In the genomic region with DNA sequence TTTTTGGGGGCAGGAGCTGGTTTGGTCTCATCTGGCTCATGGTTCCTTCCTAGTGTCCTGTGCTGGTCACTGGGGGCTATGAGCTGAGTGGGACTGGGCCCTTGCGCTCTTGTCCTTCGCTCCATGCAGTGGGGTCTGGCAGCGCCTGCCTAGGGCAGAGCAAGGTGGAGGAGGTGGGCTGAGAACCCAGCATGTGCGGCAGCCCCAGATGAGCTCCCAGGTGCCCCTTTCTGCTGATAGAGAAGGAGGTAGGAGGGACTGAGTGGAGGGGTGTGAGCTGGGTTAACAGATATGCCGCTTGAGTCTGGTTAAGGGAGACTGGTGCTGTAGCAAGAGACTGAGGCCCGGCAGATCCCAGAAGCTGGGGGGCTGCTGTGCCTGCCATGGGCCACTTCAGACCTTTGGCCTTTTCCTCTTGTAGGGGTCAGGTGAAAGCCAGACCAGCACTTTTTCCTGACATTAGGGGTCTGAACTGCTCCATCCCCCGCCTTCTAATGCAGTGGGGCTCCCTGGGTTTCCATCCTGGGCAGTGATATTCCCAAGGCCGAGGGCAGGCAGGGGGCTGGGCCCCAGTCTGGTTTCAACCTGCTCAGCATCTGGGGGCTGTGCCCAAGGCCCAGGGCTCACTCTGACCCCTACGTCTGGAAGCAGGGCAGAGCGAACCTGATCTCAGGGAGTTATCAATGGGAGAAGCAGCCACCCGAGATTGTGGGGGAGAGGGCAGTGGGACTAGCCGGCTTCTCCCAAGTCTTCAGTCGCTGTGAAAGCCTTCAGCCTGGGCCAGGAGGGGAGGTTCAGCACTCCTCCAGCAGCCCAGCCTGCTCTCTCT, we compare ENCODE assay signal across 22 cellular contexts.
DNase-seq lines count a peak whose midpoint lies in the region; FAIRE-seq and TF ChIP-seq lines count a peak whose summit lies in the region.
"Had no signal": no experiment of that assay in that cellular context is flagged by ENCODE, and none has a peak within 500 bp of the region (broad histone marks: within the 10 kb centered on the region; RNA-seq: fewer than 3 reads in every experiment).

No MANE protein-coding gene starts in this region.

- no peak for TF ChIP-seq POLR2A in vagina (IDR thresholded peaks at IDR 0.05)
- TF ChIP-seq POLR2A in H54 (IDR thresholded peaks at IDR 0.05; ENCODE audit: low read depth, low read length), result no peak

- no peaks in the 10 kb centered on the region for H3K36me3 Mint-ChIP-seq in activated T-cell treated with anti-CD3 and anti-CD28 coated beads, Interleukin-2, amount 50 U/mL, for 24 hours (ENCODE audit: low read depth)
- H3K36me3 Mint-ChIP-seq in glutamatergic neuron (ENCODE audit: unreplicated experiment) (no peaks in the 10 kb centered on the region), osteocyte (ENCODE audit: unreplicated experiment) (no peaks in the 10 kb centered on the region)
- H3K36me3 Mint-ChIP-seq: CD4-positive, CD25-positive, alpha-beta regulatory T cell; IgD-negative memory B cell had no signal

- no peaks in the 10 kb centered on the region for H3K4me1 ChIP-seq in vagina
- no peaks in the 10 kb centered on the region for H3K4me1 ChIP-seq in OCI-LY7 (ENCODE audit: insufficient read depth, low read length, poor library complexity, severe bottlenecking)
- H3K4me1 ChIP-seq: BE2C had no signal

- DNase-seq in activated T-cell treated with anti-CD3 and anti-CD28 coated beads, Interleukin-2, amount 50 U/mL, for 24 hours, result peak; percentile 13
- DNase-seq in activated T-cell treated with anti-CD3 and anti-CD28 coated beads, Interleukin-2, amount 50 U/mL, for 48 hours, result no peak
- DNase-seq in glutamatergic neuron (peak; percentile 7), osteocyte (ENCODE audit: extremely low spot score, unreplicated experiment) (peak; percentile 67), vagina (ENCODE audit: extremely low spot score in 2 of 2) (peak; percentile 61 to 77), SK-N-DZ (ENCODE audit: low spot score) (no peak), H54 (ENCODE audit: insufficient read length, low spot score) (no peak), OCI-LY7 (ENCODE audit: low spot score) (no peak)
- DNase-seq: BE2C; CD4-positive, CD25-positive, alpha-beta regulatory T cell; COR-L47; HCEC 1CT; Karpas-422; MG63; NCI-H1092 treated with DMSO at 0.1 percent for 48 hours; NCI-H2081; NCI-H2171 treated with DMSO at 0.1 percent for 48 hours; NCI-H446 treated with DMSO at 0.1 percent for 48 hours had no signal

- no TSS peak for BruUV-seq in OCI-LY7 (replicated peaks; lab: Mats Ljungman, UMichigan)

- no peaks in the 10 kb centered on the region for H3K79me2 ChIP-seq in OCI-LY7 (ENCODE audit: insufficient read depth, low read depth, low read length)

- intact Hi-C loops in vagina (cut with DNase I) (loop anchor here (10.0 kb wide), 1 partner anchor 217 kb away; no protein-coding TSS in a partner anchor), OCI-LY7 (cut with micrococcal nuclease; ENCODE audit: unreplicated experiment) (no loop called here)

- no peak overlapping the region for H3K27ac Mint-ChIP-seq in activated T-cell treated with anti-CD3 and anti-CD28 coated beads, Interleukin-2, amount 50 U/mL, for 24 hours
- H3K27ac Mint-ChIP-seq in glutamatergic neuron (ENCODE audit: unreplicated experiment) (no peak overlapping the region), osteocyte (ENCODE audit: unreplicated experiment) (no peak overlapping the region)
- H3K27ac Mint-ChIP-seq: CD4-positive, CD25-positive, alpha-beta regulatory T cell; IgD-negative memory B cell had no signal

- H3K4me3 Mint-ChIP-seq in activated T-cell treated with anti-CD3 and anti-CD28 coated beads, Interleukin-2, amount 50 U/mL, for 24 hours, result no peak overlapping the region
- H3K4me3 Mint-ChIP-seq in glutamatergic neuron (ENCODE audit: unreplicated experiment) (no peak overlapping the region), osteocyte (ENCODE audit: unreplicated experiment) (no peak overlapping the region)
- H3K4me3 Mint-ChIP-seq: CD4-positive, CD25-positive, alpha-beta regulatory T cell; IgD-negative memory B cell had no signal

- CTCF ChIA-PET in OCI-LY7 (lab: Charles Lee; ENCODE audit: unreplicated experiment), result no interaction called here

- no peaks in the 10 kb centered on the region for H3K27me3 ChIP-seq in vagina
- H3K27me3 ChIP-seq: BE2C, MG63, Peyer's patch had no signal

- H4K20me1 ChIP-seq in OCI-LY7 (ENCODE audit: insufficient read depth, low read length), result no peaks in the 10 kb centered on the region

- peaks cover 9% of the 10 kb centered on the region for H3K4me1 Mint-ChIP-seq in activated T-cell treated with anti-CD3 and anti-CD28 coated beads, Interleukin-2, amount 50 U/mL, for 24 hours (ENCODE audit: low read depth)
- H3K4me1 Mint-ChIP-seq in glutamatergic neuron (ENCODE audit: low read depth, unreplicated experiment) (peaks cover 14% of the 10 kb centered on the region), osteocyte (ENCODE audit: unreplicated experiment) (no peaks in the 10 kb centered on the region)

- H2AFZ ChIP-seq in OCI-LY7 (ENCODE audit: low read length), result no peak overlapping the region

- TF ChIP-seq CTCF in glutamatergic neuron (IDR thresholded peaks at IDR 0.05; ENCODE audit: partially characterized antibody, unreplicated experiment) (no peak), osteocyte (IDR thresholded peaks at IDR 0.05) (no peak), vagina (IDR thresholded peaks at IDR 0.05) (no peak), OCI-LY7 (conservative IDR thresholded peaks at IDR 0.05; ENCODE audit: low read length) (no peak)

- H3K4me3 ChIP-seq in vagina (no peak overlapping the region), OCI-LY7 (ENCODE audit: low read depth, low read length, poor library complexity, severe bottlenecking) (no peak overlapping the region)
- H3K4me3 ChIP-seq: MG63, Peyer's patch had no signal

- no peaks in the 10 kb centered on the region for H3K9me3 Mint-ChIP-seq in activated T-cell treated with anti-CD3 and anti-CD28 coated beads, Interleukin-2, amount 50 U/mL, for 24 hours
- H3K9me3 Mint-ChIP-seq in glutamatergic neuron (ENCODE audit: unreplicated experiment) (peaks cover 1% of the 10 kb centered on the region), osteocyte (ENCODE audit: unreplicated experiment) (no peaks in the 10 kb centered on the region)
- H3K9me3 Mint-ChIP-seq: CD4-positive, CD25-positive, alpha-beta regulatory T cell; IgD-negative memory B cell had no signal

- peaks cover 20% of the 10 kb centered on the region for H3K27me3 Mint-ChIP-seq in activated T-cell treated with anti-CD3 and anti-CD28 coated beads, Interleukin-2, amount 50 U/mL, for 24 hours
- peaks cover 13% of the 10 kb centered on the region for H3K27me3 Mint-ChIP-seq in glutamatergic neuron (ENCODE audit: unreplicated experiment)
- peaks cover 33% of the 10 kb centered on the region for H3K27me3 Mint-ChIP-seq in osteocyte (ENCODE audit: unreplicated experiment)

- H3K9me3 ChIP-seq in vagina (no peaks in the 10 kb centered on the region), OCI-LY7 (ENCODE audit: low read length) (no peaks in the 10 kb centered on the region)
- H3K9me3 ChIP-seq: BE2C, MG63, Peyer's patch had no signal

- no peaks in the 10 kb centered on the region for H3K36me3 ChIP-seq in vagina
- H3K36me3 ChIP-seq in OCI-LY7 (ENCODE audit: insufficient read depth, low read length), result no peaks in the 10 kb centered on the region
- H3K36me3 ChIP-seq: BE2C, MG63, Peyer's patch had no signal

- H3K4me2 ChIP-seq in OCI-LY7 (ENCODE audit: low read length), result no peak overlapping the region

- no peak for FAIRE-seq in H54 (lab: Jason Lieb, UNC)
- FAIRE-seq: A204.1, G401.6 had no signal

- H3K27ac ChIP-seq in vagina (no peak overlapping the region), OCI-LY7 (ENCODE audit: low read depth, low read length, poor library complexity, severe bottlenecking) (no peak overlapping the region)
- H3K27ac ChIP-seq: Peyer's patch had no signal

- POLR2A ChIA-PET in OCI-LY7 (lab: Charles Lee), result no interaction called here

- H3K9me2 ChIP-seq in OCI-LY7 (ENCODE audit: insufficient read depth, low read length), result no peaks in the 10 kb centered on the region

Comparison
In these comparisons a context has a peak if more than half of its experiments do, and no peak if none do; other contexts are left out.
1. DNase-seq: peak in activated T-cell treated with anti-CD3 and anti-CD28 coated beads, Interleukin-2, amount 50 U/mL, for 24 hours (single experiment), glutamatergic neuron (single experiment), osteocyte (single experiment) and vagina (2 of 2); none in activated T-cell treated with anti-CD3 and anti-CD28 coated beads, Interleukin-2, amount 50 U/mL, for 48 hours (0 of 2), SK-N-DZ (single experiment), H54 (single experiment) and OCI-LY7 (single experiment).